Comparison of ENCODE assay signal across 1 cellular context in the genomic region with DNA sequence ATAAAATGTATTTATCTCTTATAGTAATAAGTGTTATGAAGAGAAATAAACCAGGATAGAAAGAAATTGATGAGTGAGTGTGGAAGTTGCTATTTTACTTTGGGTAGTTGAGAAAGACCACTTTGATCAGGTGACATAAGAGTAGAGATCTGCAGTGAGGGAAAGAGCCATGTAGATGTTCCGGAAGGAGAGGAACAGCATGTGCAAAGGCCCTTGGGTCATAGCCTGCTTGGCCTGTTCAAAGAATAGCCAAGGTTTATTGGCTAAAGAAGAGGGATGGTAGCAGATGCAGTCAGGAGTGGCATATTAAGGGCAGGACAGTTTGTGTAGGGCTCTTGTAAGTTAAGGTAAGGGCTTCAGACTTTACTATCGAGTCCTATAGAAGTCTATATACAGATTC.
TF ChIP-seq lines count a peak whose summit lies in the region.

No MANE protein-coding gene starts in this region.

TF ChIP-seq in GM23338, 12 proteins besides CTCF, POLR2A, EP300 and RAD21:
- TF ChIP-seq, protein P1, sequence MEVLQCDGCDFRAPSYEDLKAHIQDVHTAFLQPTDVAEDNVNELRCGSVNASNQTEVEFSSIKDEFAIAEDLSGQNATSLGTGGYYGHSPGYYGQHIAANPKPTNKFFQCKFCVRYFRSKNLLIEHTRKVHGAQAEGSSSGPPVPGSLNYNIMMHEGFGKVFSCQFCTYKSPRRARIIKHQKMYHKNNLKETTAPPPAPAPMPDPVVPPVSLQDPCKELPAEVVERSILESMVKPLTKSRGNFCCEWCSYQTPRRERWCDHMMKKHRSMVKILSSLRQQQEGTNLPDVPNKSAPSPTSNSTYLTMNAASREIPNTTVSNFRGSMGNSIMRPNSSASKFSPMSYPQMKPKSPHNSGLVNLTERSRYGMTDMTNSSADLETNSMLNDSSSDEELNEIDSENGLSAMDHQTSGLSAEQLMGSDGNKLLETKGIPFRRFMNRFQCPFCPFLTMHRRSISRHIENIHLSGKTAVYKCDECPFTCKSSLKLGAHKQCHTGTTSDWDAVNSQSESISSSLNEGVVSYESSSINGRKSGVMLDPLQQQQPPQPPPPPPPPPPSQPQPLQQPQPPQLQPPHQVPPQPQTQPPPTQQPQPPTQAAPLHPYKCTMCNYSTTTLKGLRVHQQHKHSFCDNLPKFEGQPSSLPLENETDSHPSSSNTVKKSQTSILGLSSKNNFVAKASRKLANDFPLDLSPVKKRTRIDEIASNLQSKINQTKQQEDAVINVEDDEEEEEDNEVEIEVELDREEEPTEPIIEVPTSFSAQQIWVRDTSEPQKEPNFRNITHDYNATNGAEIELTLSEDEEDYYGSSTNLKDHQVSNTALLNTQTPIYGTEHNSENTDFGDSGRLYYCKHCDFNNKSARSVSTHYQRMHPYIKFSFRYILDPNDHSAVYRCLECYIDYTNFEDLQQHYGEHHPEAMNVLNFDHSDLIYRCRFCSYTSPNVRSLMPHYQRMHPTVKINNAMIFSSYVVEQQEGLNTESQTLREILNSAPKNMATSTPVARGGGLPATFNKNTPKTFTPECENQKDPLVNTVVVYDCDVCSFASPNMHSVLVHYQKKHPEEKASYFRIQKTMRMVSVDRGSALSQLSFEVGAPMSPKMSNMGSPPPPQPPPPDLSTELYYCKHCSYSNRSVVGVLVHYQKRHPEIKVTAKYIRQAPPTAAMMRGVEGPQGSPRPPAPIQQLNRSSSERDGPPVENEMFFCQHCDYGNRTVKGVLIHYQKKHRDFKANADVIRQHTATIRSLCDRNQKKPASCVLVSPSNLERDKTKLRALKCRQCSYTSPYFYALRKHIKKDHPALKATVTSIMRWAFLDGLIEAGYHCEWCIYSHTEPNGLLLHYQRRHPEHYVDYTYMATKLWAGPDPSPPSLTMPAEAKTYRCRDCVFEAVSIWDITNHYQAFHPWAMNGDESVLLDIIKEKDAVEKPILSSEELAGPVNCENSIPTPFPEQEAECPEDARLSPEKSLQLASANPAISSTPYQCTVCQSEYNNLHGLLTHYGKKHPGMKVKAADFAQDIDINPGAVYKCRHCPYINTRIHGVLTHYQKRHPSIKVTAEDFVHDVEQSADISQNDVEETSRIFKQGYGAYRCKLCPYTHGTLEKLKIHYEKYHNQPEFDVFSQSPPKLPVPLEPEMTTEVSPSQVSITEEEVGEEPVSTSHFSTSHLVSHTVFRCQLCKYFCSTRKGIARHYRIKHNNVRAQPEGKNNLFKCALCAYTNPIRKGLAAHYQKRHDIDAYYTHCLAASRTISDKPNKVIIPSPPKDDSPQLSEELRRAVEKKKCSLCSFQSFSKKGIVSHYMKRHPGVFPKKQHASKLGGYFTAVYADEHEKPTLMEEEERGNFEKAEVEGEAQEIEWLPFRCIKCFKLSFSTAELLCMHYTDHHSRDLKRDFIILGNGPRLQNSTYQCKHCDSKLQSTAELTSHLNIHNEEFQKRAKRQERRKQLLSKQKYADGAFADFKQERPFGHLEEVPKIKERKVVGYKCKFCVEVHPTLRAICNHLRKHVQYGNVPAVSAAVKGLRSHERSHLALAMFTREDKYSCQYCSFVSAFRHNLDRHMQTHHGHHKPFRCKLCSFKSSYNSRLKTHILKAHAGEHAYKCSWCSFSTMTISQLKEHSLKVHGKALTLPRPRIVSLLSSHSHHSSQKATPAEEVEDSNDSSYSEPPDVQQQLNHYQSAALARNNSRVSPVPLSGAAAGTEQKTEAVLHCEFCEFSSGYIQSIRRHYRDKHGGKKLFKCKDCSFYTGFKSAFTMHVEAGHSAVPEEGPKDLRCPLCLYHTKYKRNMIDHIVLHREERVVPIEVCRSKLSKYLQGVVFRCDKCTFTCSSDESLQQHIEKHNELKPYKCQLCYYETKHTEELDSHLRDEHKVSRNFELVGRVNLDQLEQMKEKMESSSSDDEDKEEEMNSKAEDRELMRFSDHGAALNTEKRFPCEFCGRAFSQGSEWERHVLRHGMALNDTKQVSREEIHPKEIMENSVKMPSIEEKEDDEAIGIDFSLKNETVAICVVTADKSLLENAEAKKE (CRISPR knock-in tag; IDR thresholded peaks at IDR 0.05) = no peak
- no peak for TF ChIP-seq JUNB (IDR thresholded peaks at IDR 0.05; ENCODE audit: unreplicated experiment)
- TF ChIP-seq EZH2 (IDR thresholded peaks at IDR 0.05; ENCODE audit: low read depth, unreplicated experiment) = no peak
- no peak for TF ChIP-seq ZNF331 (CRISPR knock-in tag; IDR thresholded peaks at IDR 0.05; ENCODE audit: low read depth)
- TF ChIP-seq ZNF114 (CRISPR knock-in tag; IDR thresholded peaks at IDR 0.05) = no peak
- TF ChIP-seq, protein P2, sequence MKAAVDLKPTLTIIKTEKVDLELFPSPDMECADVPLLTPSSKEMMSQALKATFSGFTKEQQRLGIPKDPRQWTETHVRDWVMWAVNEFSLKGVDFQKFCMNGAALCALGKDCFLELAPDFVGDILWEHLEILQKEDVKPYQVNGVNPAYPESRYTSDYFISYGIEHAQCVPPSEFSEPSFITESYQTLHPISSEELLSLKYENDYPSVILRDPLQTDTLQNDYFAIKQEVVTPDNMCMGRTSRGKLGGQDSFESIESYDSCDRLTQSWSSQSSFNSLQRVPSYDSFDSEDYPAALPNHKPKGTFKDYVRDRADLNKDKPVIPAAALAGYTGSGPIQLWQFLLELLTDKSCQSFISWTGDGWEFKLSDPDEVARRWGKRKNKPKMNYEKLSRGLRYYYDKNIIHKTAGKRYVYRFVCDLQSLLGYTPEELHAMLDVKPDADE (IDR thresholded peaks at IDR 0.05) = no peak
- no peak for TF ChIP-seq POLR2AphosphoS5 (IDR thresholded peaks at IDR 0.05; ENCODE audit: low read depth)
- no peak for TF ChIP-seq NANOG (IDR thresholded peaks at IDR 0.05; ENCODE audit: borderline replicate concordance)
- TF ChIP-seq CREB1 (CRISPR knock-in tag; IDR thresholded peaks at IDR 0.05; ENCODE audit: low read depth) = no peak
- TF ChIP-seq EZH2phosphoT487 (IDR thresholded peaks at IDR 0.05; ENCODE audit: unreplicated experiment) = no peak
- no peak for TF ChIP-seq STAT1 (IDR thresholded peaks at IDR 0.05; ENCODE audit: unreplicated experiment)
- TF ChIP-seq, protein P3, sequence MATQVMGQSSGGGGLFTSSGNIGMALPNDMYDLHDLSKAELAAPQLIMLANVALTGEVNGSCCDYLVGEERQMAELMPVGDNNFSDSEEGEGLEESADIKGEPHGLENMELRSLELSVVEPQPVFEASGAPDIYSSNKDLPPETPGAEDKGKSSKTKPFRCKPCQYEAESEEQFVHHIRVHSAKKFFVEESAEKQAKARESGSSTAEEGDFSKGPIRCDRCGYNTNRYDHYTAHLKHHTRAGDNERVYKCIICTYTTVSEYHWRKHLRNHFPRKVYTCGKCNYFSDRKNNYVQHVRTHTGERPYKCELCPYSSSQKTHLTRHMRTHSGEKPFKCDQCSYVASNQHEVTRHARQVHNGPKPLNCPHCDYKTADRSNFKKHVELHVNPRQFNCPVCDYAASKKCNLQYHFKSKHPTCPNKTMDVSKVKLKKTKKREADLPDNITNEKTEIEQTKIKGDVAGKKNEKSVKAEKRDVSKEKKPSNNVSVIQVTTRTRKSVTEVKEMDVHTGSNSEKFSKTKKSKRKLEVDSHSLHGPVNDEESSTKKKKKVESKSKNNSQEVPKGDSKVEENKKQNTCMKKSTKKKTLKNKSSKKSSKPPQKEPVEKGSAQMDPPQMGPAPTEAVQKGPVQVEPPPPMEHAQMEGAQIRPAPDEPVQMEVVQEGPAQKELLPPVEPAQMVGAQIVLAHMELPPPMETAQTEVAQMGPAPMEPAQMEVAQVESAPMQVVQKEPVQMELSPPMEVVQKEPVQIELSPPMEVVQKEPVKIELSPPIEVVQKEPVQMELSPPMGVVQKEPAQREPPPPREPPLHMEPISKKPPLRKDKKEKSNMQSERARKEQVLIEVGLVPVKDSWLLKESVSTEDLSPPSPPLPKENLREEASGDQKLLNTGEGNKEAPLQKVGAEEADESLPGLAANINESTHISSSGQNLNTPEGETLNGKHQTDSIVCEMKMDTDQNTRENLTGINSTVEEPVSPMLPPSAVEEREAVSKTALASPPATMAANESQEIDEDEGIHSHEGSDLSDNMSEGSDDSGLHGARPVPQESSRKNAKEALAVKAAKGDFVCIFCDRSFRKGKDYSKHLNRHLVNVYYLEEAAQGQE (IDR thresholded peaks at IDR 0.05; ENCODE audit: unreplicated experiment) = no peak
TF ChIP-seq in GM23338: peak in this region for 0.
